In genomic region chr2:136206613-136207012, GRCh38 we compare ENCODE assay signal across 8 cellular contexts.
A peak's percentile ranks its signal among the peaks of the same experiment; 100 is the strongest.
DNase-seq lines count a peak whose midpoint lies in the region; ATAC-seq and TF ChIP-seq lines count a peak whose summit lies in the region.

No MANE protein-coding gene starts in this region.

- peaks cover 5% of the 10 kb centered on the region for H3K36me3 Mint-ChIP-seq in activated B cell treated with CpG ODN at 0.5 μM for 24 hours (ENCODE audit: low read depth)

- no peak overlapping the region for H4K8ac ChIP-seq in trophoblast cell (ENCODE audit: low read depth, low read length)

- H3K27me3 ChIP-seq in SK-N-SH (ENCODE audit: insufficient read depth) (no peaks in the 10 kb centered on the region), psoas muscle (ENCODE audit: insufficient read depth in 3 of 3, low read length in 2 of 3) (peaks cover 0 to 2% (median 0%) of the 10 kb centered on the region in 3 donors), trophoblast cell (ENCODE audit: insufficient read depth, low read length) (no peaks in the 10 kb centered on the region)

- H3K9ac ChIP-seq in SK-N-SH: no peak overlapping the region
- H3K9ac ChIP-seq in trophoblast cell (ENCODE audit: low read length): no peak overlapping the region

- H4K12ac ChIP-seq in trophoblast cell (ENCODE audit: low read depth, low read length): no peak overlapping the region

- H3K23ac ChIP-seq in trophoblast cell (ENCODE audit: low read length): no peak overlapping the region

- H3K79me2 ChIP-seq in SK-N-SH (ENCODE audit: insufficient read depth): no peaks in the 10 kb centered on the region
- no peaks in the 10 kb centered on the region for H3K79me2 ChIP-seq in trophoblast cell (ENCODE audit: control insufficient read depth, insufficient read depth, low read length, poor library complexity)

- H3K14ac ChIP-seq in trophoblast cell (ENCODE audit: low read length): no peak overlapping the region

- H3K27ac Mint-ChIP-seq in activated B cell treated with CpG ODN at 0.5 μM for 24 hours: peak overlapping the region; percentile 97

- CTCF ChIA-PET in GM10248 (lab: Yijun Ruan, JAX) (interaction anchor here (0.8 to 2.3 kb wide), 14 partner anchors 9 to 293 kb away, joined by 3 to 10 read pairs (median 4); no protein-coding TSS in a partner anchor), activated B cell treated with CpG ODN at 0.5 μM for 24 hours (lab: Charles Lee) (interaction anchor here (0.6 to 3.1 kb wide), 20 partner anchors 10 to 259 kb away, joined by 3 to 20 read pairs (median 4); partner anchors contain the start of gene CXCR4), SK-N-SH (lab: Yijun Ruan, JAX) (no interaction called here)

- no peaks in the 10 kb centered on the region for H3K79me1 ChIP-seq in trophoblast cell (ENCODE audit: low read length)

- no peak overlapping the region for H2AFZ ChIP-seq in SK-N-SH (ENCODE audit: low read depth)
- no peak overlapping the region for H2AFZ ChIP-seq in trophoblast cell (ENCODE audit: insufficient read depth, low read length, poor library complexity)

- TF ChIP-seq CTCF in GM10248 (IDR thresholded peaks at IDR 0.05; ENCODE audit: control extremely low read depth, extremely low read depth, low read depth, missing control alignments): no peak
- no peak for TF ChIP-seq CTCF in activated B cell treated with CpG ODN at 0.5 μM for 24 hours (IDR thresholded peaks at IDR 0.05)
- no peak for TF ChIP-seq CTCF in SK-N-SH (IDR thresholded peaks at IDR 0.05)
- no peak for TF ChIP-seq CTCF in psoas muscle (IDR thresholded peaks at IDR 0.05)

- POLR2A ChIA-PET in GM10248 (lab: Yijun Ruan, JAX) (interaction anchor here (0.7 to 1.8 kb wide), 4 partner anchors 33 to 154 kb away, joined by 4 to 5 read pairs (median 4); no protein-coding TSS in a partner anchor), activated B cell treated with CpG ODN at 0.5 μM for 24 hours (lab: Charles Lee) (interaction anchor here (0.6 to 6.6 kb wide), 46 partner anchors 9 to 293 kb away, joined by 3 to 248 read pairs (median 6); partner anchors contain the start of genes CXCR4 and DARS1), SK-N-SH (lab: Yijun Ruan, JAX) (no interaction called here)

- no peak overlapping the region for H3K18ac ChIP-seq in trophoblast cell (ENCODE audit: low read length)

- no peak overlapping the region for H2BK120ac ChIP-seq in trophoblast cell (ENCODE audit: insufficient read depth, low read length, poor library complexity)

- no peaks in the 10 kb centered on the region for H4K20me1 ChIP-seq in SK-N-SH (ENCODE audit: insufficient read depth)

- no peaks in the 10 kb centered on the region for H3K9me2 ChIP-seq in SK-N-SH

- no peak overlapping the region for H2BK5ac ChIP-seq in trophoblast cell (ENCODE audit: low read depth, low read length, poor library complexity)

- no peaks in the 10 kb centered on the region for H3F3A ChIP-seq in SK-N-SH (replicated peaks; ENCODE audit: insufficient read depth)

- H2BK12ac ChIP-seq in trophoblast cell (ENCODE audit: low read length): no peak overlapping the region

- H3K27ac ChIP-seq in SK-N-SH (ENCODE audit: low read depth in 2 of 2, low read length in 1 of 2): no peak overlapping the region
- no peak overlapping the region for H3K27ac ChIP-seq in psoas muscle
- H3K27ac ChIP-seq in trophoblast cell (ENCODE audit: low read depth, low read length): no peak overlapping the region

- no peaks in the 10 kb centered on the region for H3K9me3 ChIP-seq in SK-N-SH
- H3K9me3 ChIP-seq in psoas muscle: no peaks in the 10 kb centered on the region
- peaks cover 2% of the 10 kb centered on the region for H3K9me3 ChIP-seq in trophoblast cell (ENCODE audit: insufficient read depth, low read depth, low read length)

- no peak for TF ChIP-seq RAD21 in SK-N-SH (IDR thresholded peaks at IDR 0.05; ENCODE audit: low read length)

- DNase-seq in GM10248 (ENCODE audit: extremely low spot score): peak; percentile 57
- peak; percentile 70 for DNase-seq in activated B cell treated with CpG ODN at 0.5 μM for 24 hours
- no peak for DNase-seq in SK-N-SH
- DNase-seq in psoas muscle: no peak
- DNase-seq in NCI-H1436 (lab: John Stamatoyannopoulos, UW): no peak
- no peak for DNase-seq in trophoblast cell

- no peak overlapping the region for H3K4me3 ChIP-seq in SK-N-SH (ENCODE audit: low read depth in 2 of 2, low read length in 1 of 2)
- H3K4me3 ChIP-seq in psoas muscle: no peak overlapping the region
- no peak overlapping the region for H3K4me3 ChIP-seq in trophoblast cell (ENCODE audit: low read depth, low read length)

- ATAC-seq in GM19395 (IDR thresholded peaks at IDR 0.05; ENCODE audit: unreplicated experiment): peak; percentile 92
- peak; percentile 92 for ATAC-seq in HG03280 (IDR thresholded peaks at IDR 0.05; ENCODE audit: unreplicated experiment)
- ATAC-seq in activated B cell treated with CpG ODN at 0.5 μM for 24 hours (ENCODE audit: low read depth): peak; percentile 82
- no peak for ATAC-seq in psoas muscle

- H3K4me1 Mint-ChIP-seq in activated B cell treated with CpG ODN at 0.5 μM for 24 hours: peaks cover 73% of the 10 kb centered on the region

- intact Hi-C loops in activated B cell treated with CpG ODN at 0.5 μM for 24 hours (cut with micrococcal nuclease): loop anchor here (1.0 to 5.0 kb wide), 16 partner anchors 8 to 290 kb away; no protein-coding TSS in a partner anchor
- intact Hi-C loops in psoas muscle (cut with DNase I): loop anchor here in 1 of 2 donors (2.0 kb wide), 1 partner anchor 74 kb away; no protein-coding TSS in a partner anchor

- H2AK5ac ChIP-seq in trophoblast cell (ENCODE audit: low read length): no peak overlapping the region

- H3K27me3 Mint-ChIP-seq in activated B cell treated with CpG ODN at 0.5 μM for 24 hours: no peaks in the 10 kb centered on the region

- no peak overlapping the region for H3K4ac ChIP-seq in trophoblast cell (ENCODE audit: low read depth, low read length)

- no peak for TF ChIP-seq EP300 in SK-N-SH (IDR thresholded peaks at IDR 0.05; ENCODE audit: borderline replicate concordance in 1 of 2, low read depth in 1 of 2, low read length in 1 of 2)

- peak overlapping the region; percentile 71 for H3K4me3 Mint-ChIP-seq in activated B cell treated with CpG ODN at 0.5 μM for 24 hours

- H3K4me2 ChIP-seq in SK-N-SH: no peak overlapping the region
- no peak overlapping the region for H3K4me2 ChIP-seq in trophoblast cell (ENCODE audit: low read length)

- no peak overlapping the region for H4K91ac ChIP-seq in trophoblast cell (ENCODE audit: low read depth, low read length)

- H3K9me3 Mint-ChIP-seq in activated B cell treated with CpG ODN at 0.5 μM for 24 hours: peaks cover 14% of the 10 kb centered on the region

- WGBS in SK-N-SH (ENCODE audit: low lambda C conversion rate): 4% methylated on average over 5 of the region's 7 CpGs
- 41 to 47% (median 46%) methylated on average over 7 of the region's 7 CpGs for WGBS in psoas muscle, 3 donors
- WGBS in trophoblast cell (ENCODE audit: extremely low coverage, insufficient coverage, insufficient read length): no CpG with 5 or more reads among the region's 7 CpGs

- H3K4me1 ChIP-seq in SK-N-SH (ENCODE audit: control insufficient read depth in 1 of 2, insufficient read depth in 2 of 2, low read depth in 1 of 2, low read length in 1 of 2) (no peaks in the 10 kb centered on the region), psoas muscle (no peaks in the 10 kb centered on the region), trophoblast cell (ENCODE audit: control insufficient read depth in 1 of 2, insufficient read depth in 2 of 2, low read length in 2 of 2) (no peaks in the 10 kb centered on the region)

- H3K36me3 ChIP-seq in SK-N-SH (replicated peaks in 1 of 2; ENCODE audit: control insufficient read depth in 1 of 2, insufficient read depth in 2 of 2, low read length in 1 of 2): no peaks in the 10 kb centered on the region
- no peaks in the 10 kb centered on the region for H3K36me3 ChIP-seq in psoas muscle (ENCODE audit: insufficient read depth in 1 of 2, low read depth in 1 of 2)
- no peaks in the 10 kb centered on the region for H3K36me3 ChIP-seq in trophoblast cell (ENCODE audit: control insufficient read depth in 1 of 2, insufficient read depth in 2 of 2, low read length in 2 of 2)

TF ChIP-seq in SK-N-SH, 30 proteins besides CTCF, POLR2A, EP300 and RAD21 (continues in another document):
- TF ChIP-seq USF1 (IDR thresholded peaks at IDR 0.05; ENCODE audit: borderline replicate concordance, low read depth): no peak
- no peak for TF ChIP-seq SMC3 (IDR thresholded peaks at IDR 0.05; ENCODE audit: low read depth, low read length)
- TF ChIP-seq, protein P1, sequence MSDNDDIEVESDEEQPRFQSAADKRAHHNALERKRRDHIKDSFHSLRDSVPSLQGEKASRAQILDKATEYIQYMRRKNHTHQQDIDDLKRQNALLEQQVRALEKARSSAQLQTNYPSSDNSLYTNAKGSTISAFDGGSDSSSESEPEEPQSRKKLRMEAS (IDR thresholded peaks at IDR 0.05; ENCODE audit: low read depth): no peak
- no peak for TF ChIP-seq NFIC (IDR thresholded peaks at IDR 0.05; ENCODE audit: borderline replicate concordance)
- TF ChIP-seq POLR2AphosphoS5 (IDR thresholded peaks at IDR 0.05; ENCODE audit: low read depth, low read length): no peak
- no peak for TF ChIP-seq RFX5 (IDR thresholded peaks at IDR 0.05; ENCODE audit: low read length)
- TF ChIP-seq ZBTB33 (IDR thresholded peaks at IDR 0.05; ENCODE audit: borderline replicate concordance, low read depth): no peak

Comparison
In these comparisons a context has a peak if more than half of its experiments do, and no peak if none do; other contexts are left out.
1. DNase-seq: peak in GM10248 (single experiment) and activated B cell treated with CpG ODN at 0.5 μM for 24 hours (single experiment); none in SK-N-SH (single experiment), psoas muscle (0 of 2), NCI-H1436 (single experiment) and trophoblast cell (0 of 2).
2. ATAC-seq: peak in GM19395 (single experiment), HG03280 (single experiment) and activated B cell treated with CpG ODN at 0.5 μM for 24 hours (single experiment); none in psoas muscle (0 of 4).